ENCODE assay signal across 22 cellular contexts in the genomic region with DNA sequence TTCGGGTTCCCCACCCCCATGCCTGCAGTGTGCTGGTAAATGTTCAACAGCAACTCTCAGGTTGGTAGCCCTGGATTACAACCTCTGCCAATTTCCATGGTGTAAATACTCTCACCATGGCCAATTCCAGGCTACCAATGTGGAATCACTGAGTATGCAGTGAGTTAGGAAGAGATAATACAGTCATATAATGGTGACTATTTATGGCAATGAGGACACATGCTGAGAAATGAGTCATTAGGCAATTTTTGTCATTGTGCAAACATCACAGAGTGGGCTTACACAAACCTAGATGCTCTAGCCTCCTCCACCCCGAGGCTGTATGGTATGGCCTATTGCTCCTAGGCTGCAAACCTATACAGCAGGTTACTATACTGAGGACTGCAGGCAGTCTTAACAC. TPM values are rescaled to one million over a fixed set of nuclear protein-coding genes. Genes with fewer than 3 reads are reported as not detected.
DNase-seq lines count a peak whose midpoint lies in the region; ATAC-seq and TF ChIP-seq lines count a peak whose summit lies in the region.
"Had no signal": no experiment of that assay in that cellular context is flagged by ENCODE, and none has a peak within 500 bp of the region (broad histone marks: within the 10 kb centered on the region; RNA-seq: fewer than 3 reads in every experiment).

No MANE protein-coding gene starts in this region.

- in situ Hi-C loops in GM23248 (cut with MboI): no loop called here

- intact Hi-C loops in A673 (cut with micrococcal nuclease; ENCODE audit: unreplicated experiment): no loop called here

- peaks cover 4% of the 10 kb centered on the region for H3K9me3 ChIP-seq in A673 (ENCODE audit: low read depth, low read length, poor library complexity, severe bottlenecking)
- H3K9me3 ChIP-seq in GM23248 (ENCODE audit: low read depth): no peaks in the 10 kb centered on the region
- peaks cover 54% of the 10 kb centered on the region for H3K9me3 ChIP-seq in endodermal cell (ENCODE audit: control insufficient read depth, low read length)
- H3K9me3 ChIP-seq: SK-N-SH had no signal

- POLR2A ChIA-PET in A673 (lab: Charles Lee; ENCODE audit: low non-redundant PET): no interaction called here

- H3K9me3 Mint-ChIP-seq in endodermal cell: peaks cover 44% of the 10 kb centered on the region
- H3K9me3 Mint-ChIP-seq: activated CD4-positive, alpha-beta T cell treated with anti-CD3 and anti-CD28 coated beads, Interleukin-2, amount 10 ng/mL, durations not matched to agents 24 days and 14 days had no signal

- no peaks in the 10 kb centered on the region for H3K27me3 ChIP-seq in A673 (replicated peaks; ENCODE audit: insufficient read depth, low read depth, low read length, poor library complexity)
- no peaks in the 10 kb centered on the region for H3K27me3 ChIP-seq in GM23248 (replicated peaks; ENCODE audit: insufficient read depth)
- H3K27me3 ChIP-seq in endodermal cell (ENCODE audit: control insufficient read depth, insufficient read depth, low read length, poor library complexity, severe bottlenecking): no peaks in the 10 kb centered on the region

- H3K79me2 ChIP-seq in GM23248 (ENCODE audit: insufficient read depth): no peaks in the 10 kb centered on the region

- H3K4me3 ChIP-seq in A673 (ENCODE audit: low read depth, low read length, poor library complexity, severe bottlenecking): no peak overlapping the region
- H3K4me3 ChIP-seq in GM23248: no peak overlapping the region
- H3K4me3 ChIP-seq in endodermal cell (ENCODE audit: low read length): peak overlapping the region; percentile 56
- H3K4me3 ChIP-seq: GM12878, lung had no signal

- no peaks in the 10 kb centered on the region for H4K20me1 ChIP-seq in GM23248 (ENCODE audit: insufficient read depth)

- ATAC-seq in HG02852 (IDR thresholded peaks at IDR 0.05; ENCODE audit: unreplicated experiment): no peak
- ATAC-seq: GM12878 had no signal

- H3K4me1 Mint-ChIP-seq in endodermal cell: peaks cover 15% of the 10 kb centered on the region
- H3K4me1 Mint-ChIP-seq: activated CD4-positive, alpha-beta T cell treated with anti-CD3 and anti-CD28 coated beads, Interleukin-2, amount 10 ng/mL, durations not matched to agents 24 days and 14 days; IgD-negative memory B cell; naive B cell had no signal

- H3K4me2 ChIP-seq in GM23248 (ENCODE audit: unreplicated experiment): no peak overlapping the region
- H3K4me2 ChIP-seq: SK-N-SH had no signal

- H3K9me2 ChIP-seq in GM23248 (ENCODE audit: insufficient read depth): no peaks in the 10 kb centered on the region
- H3K9me2 ChIP-seq: SK-N-SH had no signal

- H3F3A ChIP-seq in GM23248 (ENCODE audit: insufficient read depth): peaks cover 19% of the 10 kb centered on the region; the same call in 1 of the 2 replicates

- no peaks in the 10 kb centered on the region for H3K4me1 ChIP-seq in A673 (ENCODE audit: insufficient read depth, low read length, poor library complexity, severe bottlenecking)
- no peaks in the 10 kb centered on the region for H3K4me1 ChIP-seq in GM23248 (ENCODE audit: insufficient read depth)
- H3K4me1 ChIP-seq in endodermal cell (ENCODE audit: control insufficient read depth, insufficient read depth, low read length): peaks cover 13% of the 10 kb centered on the region

- no peaks in the 10 kb centered on the region for H3K36me3 ChIP-seq in A673 (ENCODE audit: insufficient read depth, low read length, poor library complexity, severe bottlenecking)
- H3K36me3 ChIP-seq in GM23248 (ENCODE audit: low read depth): no peaks in the 10 kb centered on the region
- H3K36me3 ChIP-seq in endodermal cell (ENCODE audit: control insufficient read depth, insufficient read depth, low read length): no peaks in the 10 kb centered on the region

- H3K27me3 Mint-ChIP-seq in endodermal cell (ENCODE audit: insufficient read depth): peaks cover 2% of the 10 kb centered on the region
- H3K27me3 Mint-ChIP-seq: activated CD4-positive, alpha-beta T cell treated with anti-CD3 and anti-CD28 coated beads, Interleukin-2, amount 10 ng/mL, durations not matched to agents 24 days and 14 days had no signal

- TF ChIP-seq CTCF in A673 (conservative IDR thresholded peaks at IDR 0.05; ENCODE audit: low read depth, low read length): no peak
- no peak for TF ChIP-seq CTCF in endodermal cell (conservative IDR thresholded peaks at IDR 0.05)

- H3K27ac Mint-ChIP-seq in endodermal cell: no peak overlapping the region
- H3K27ac Mint-ChIP-seq: activated CD4-positive, alpha-beta T cell treated with anti-CD3 and anti-CD28 coated beads, Interleukin-2, amount 10 ng/mL, durations not matched to agents 24 days and 14 days; IgD-negative memory B cell; immature natural killer cell had no signal

- no TSS peak for BruUV-seq in A673 (replicated peaks; lab: Mats Ljungman, UMichigan)

- H3K4me3 Mint-ChIP-seq in endodermal cell: no peak overlapping the region
- H3K4me3 Mint-ChIP-seq: activated CD4-positive, alpha-beta T cell treated with anti-CD3 and anti-CD28 coated beads, Interleukin-2, amount 10 ng/mL, durations not matched to agents 24 days and 14 days; IgD-negative memory B cell; immature natural killer cell had no signal

- H3K36me3 Mint-ChIP-seq in endodermal cell (ENCODE audit: low read depth): peaks cover 29% of the 10 kb centered on the region
- H3K36me3 Mint-ChIP-seq: IgD-negative memory B cell, naive B cell had no signal

- DNase-seq in A673 (ENCODE audit: low spot score) (peak; percentile 56), GM23248 (peak; percentile 56), NCI-H69 (lab: John Stamatoyannopoulos, UW) (peak; percentile 43), endodermal cell (no peak), germinal center (ENCODE audit: low spot score) (no peak), NCI-H82 treated with DMSO at 0.1 percent for 48 hours (lab: John Stamatoyannopoulos, UW; ENCODE audit: unreplicated experiment) (no peak)
- DNase-seq: activated CD4-positive, alpha-beta T cell treated with anti-CD3 and anti-CD28 coated beads, Interleukin-2, amount 10 ng/mL, durations not matched to agents 24 days and 14 days; activated naive CD4-positive, alpha-beta T cell treated with Interleukin-2 at 50 U/mL for 16 hours; AML-193; COR-L47; erythroblast; immature natural killer cell; naive B cell; SK-N-SH; stimulated activated CD4-positive, alpha-beta T cell treated with anti-CD3 and anti-CD28 coated beads, Interleukin-4, amount 100 ng/mL, for 24 hours had no signal

- CTCF ChIA-PET in A673 (lab: Charles Lee): no interaction called here

- 47 to 48% methylated on average over 2 of the region's 2 CpGs for WGBS in GM23248 (ENCODE audit: low coverage in 1 of 2, low lambda C conversion rate in 2 of 2, missing lambda C conversion rate in 2 of 2), 2 experiments
- 95 to 96% methylated on average over 2 of the region's 2 CpGs for WGBS in endodermal cell (ENCODE audit: insufficient coverage in 1 of 2, insufficient read length in 1 of 2), 2 experiments

- no peak overlapping the region for H3K9ac ChIP-seq in GM23248
- H3K9ac ChIP-seq in endodermal cell (ENCODE audit: extremely low read depth, low read length, poor library complexity, severe bottlenecking): no peak overlapping the region
- H3K9ac ChIP-seq: SK-N-SH had no signal

- H2AFZ ChIP-seq in GM23248: no peak overlapping the region

- H3K27ac ChIP-seq in A673 (ENCODE audit: low read depth, low read length, poor library complexity, severe bottlenecking) (no peak overlapping the region), GM23248 (no peak overlapping the region), endodermal cell (ENCODE audit: low read depth, low read length) (no peak overlapping the region)

RNA-seq across cellular contexts. Expression of a gene that starts 4.6 kb away (rescaled TPM):
- not detected in 2 replicates for total RNA-seq in A673 (2021)
- total RNA-seq in GM23248 (2014; rRNA removed; shearing (Covaris generic)): 0.51 TPM in 1 of 2 replicates, not detected in the other
- not detected in 2 replicates for polyA plus RNA-seq in GM23248 (2016; fragmentation: Nextera tagmentation; extraction: Ambion mirVana)
- not detected for total RNA-seq in endodermal cell
- polyA plus RNA-seq in endodermal cell (2013, experiment 1 of 2): not detected
- polyA plus RNA-seq in endodermal cell (2013, experiment 2 of 2): not detected
- total RNA-seq: activated CD4-positive, alpha-beta T cell treated with anti-CD3 and anti-CD28 coated beads, Interleukin-2, amount 10 ng/mL, durations not matched to agents 24 days and 14 days; dermis microvascular lymphatic vessel endothelial cell; G401; GM12878; lung; temporal lobe had no signal
- polyA plus RNA-seq: GM12878, IgD-negative memory B cell, immature natural killer cell, SK-N-SH had no signal

RNA-seq across cellular contexts. Expression of a gene that starts 6.8 kb away (rescaled TPM):
- not detected in 2 replicates for total RNA-seq in A673 (2021)
- not detected in 2 replicates for total RNA-seq in GM23248 (2014; rRNA removed; shearing (Covaris generic))
- not detected in 2 replicates for polyA plus RNA-seq in GM23248 (2016; fragmentation: Nextera tagmentation; extraction: Ambion mirVana)
- total RNA-seq in endodermal cell: under 1 TPM in 1 of 2 donors, not detected in 1; 0.15 TPM
- not detected for polyA plus RNA-seq in endodermal cell (2013, experiment 1 of 2)
- polyA plus RNA-seq in endodermal cell (2013, experiment 2 of 2): not detected
- total RNA-seq: activated CD4-positive, alpha-beta T cell treated with anti-CD3 and anti-CD28 coated beads, Interleukin-2, amount 10 ng/mL, durations not matched to agents 24 days and 14 days; dermis microvascular lymphatic vessel endothelial cell; G401; GM12878; temporal lobe had no signal
- polyA plus RNA-seq: GM12878, IgD-negative memory B cell had no signal

Comparison
In these comparisons a context has a peak if more than half of its experiments do, and no peak if none do; other contexts are left out.
1. DNase-seq: peak in A673 (single experiment), GM23248 (single experiment) and NCI-H69 (single experiment); none in endodermal cell (single experiment), germinal center (single experiment) and NCI-H82 treated with DMSO at 0.1 percent for 48 hours (single experiment).